In genomic region chr20:38165089-38165965, GRCh38 we compare ENCODE assay signal across 8 cellular contexts. TPM values are rescaled to one million over a fixed set of nuclear protein-coding genes. Genes with fewer than 3 reads are reported as not detected.
DNase-seq lines count a peak whose midpoint lies in the region; ATAC-seq and TF ChIP-seq lines count a peak whose summit lies in the region.

Gene TGM2, minus strand, starts transcription at chr20:38165270. Its CDS starts 72 bp downstream, at chr20:38165198.

- H3K4me3 ChIP-seq in muscle layer of duodenum (ENCODE audit: low read depth in 1 of 2, low read length in 2 of 2) (peak within 1 kb of the TSS; percentile 57 to 67), thoracic aorta (peak within 1 kb of the TSS; percentile 87)

- peak; percentile 87 for ATAC-seq in HG02885 (IDR thresholded peaks at IDR 0.05; ENCODE audit: poor library complexity, unreplicated experiment)
- ATAC-seq in esophagus mucosa, result peak; percentile 77
- peak; percentile 55 for ATAC-seq in thoracic aorta (ENCODE audit: insufficient number of reproducible peaks, low FRiP score, low read depth)

- DNase-seq in NCI-H82 (lab: John Stamatoyannopoulos, UW) (peak; percentile 90), thoracic aorta (ENCODE audit: low spot score) (no peak), NCI-H2171 (lab: John Stamatoyannopoulos, UW) (no peak)
- peak; percentile 73 for DNase-seq in activated CD8-positive, alpha-beta memory T cell treated with anti-CD3 and anti-CD28 coated beads for 24 hours

- no peaks in the 10 kb centered on the region for H3K27me3 ChIP-seq in muscle layer of duodenum (ENCODE audit: low read depth, low read length)
- no peaks in the 10 kb centered on the region for H3K27me3 ChIP-seq in thoracic aorta (replicated peaks; ENCODE audit: insufficient read depth)

- H3K36me3 ChIP-seq in muscle layer of duodenum (ENCODE audit: control insufficient read depth in 1 of 2, insufficient read depth in 2 of 2, low read length in 2 of 2) (no peaks in the 10 kb centered on the region), thoracic aorta (no peaks in the 10 kb centered on the region)

- H3K4me1 ChIP-seq in muscle layer of duodenum (ENCODE audit: control insufficient read depth in 1 of 2, insufficient read depth in 2 of 2, low read length in 2 of 2), result peaks cover 3 to 28% of the 10 kb centered on the region in 2 donors
- peaks cover 32 to 87% of the 10 kb centered on the region in 2 donors for H3K4me1 ChIP-seq in thoracic aorta (ENCODE audit: control insufficient read depth in 1 of 2, low read depth in 2 of 2)

- no peaks in the 10 kb centered on the region for H3K9me3 ChIP-seq in muscle layer of duodenum (ENCODE audit: control insufficient read depth in 1 of 2, low read length in 2 of 2)
- H3K9me3 ChIP-seq in thoracic aorta, result no peaks in the 10 kb centered on the region

- H3K27ac ChIP-seq in muscle layer of duodenum (ENCODE audit: low read length) (no peak within 1 kb of the TSS), thoracic aorta (peak within 1 kb of the TSS; percentile 83 to 86)

- TF ChIP-seq CTCF in GM12874 (IDR thresholded peaks at IDR 0.05; ENCODE audit: insufficient read depth, low read depth, low read length) (peak; percentile 88), thoracic aorta (IDR thresholded peaks at IDR 0.05) (peak; percentile 95)

RNA-seq across cellular contexts. Expression of gene TGM2, which starts in this region (rescaled TPM):
- total RNA-seq in esophagus mucosa, result 9.6 TPM
- total RNA-seq in thoracic aorta, result 100 to 1,000 TPM; 371 to 755 TPM

Comparison
In these comparisons a context has a peak if more than half of its experiments do, and no peak if none do; other contexts are left out.
1. RNA of gene TGM2 (total RNA-seq): 371 to 755 TPM in thoracic aorta; 9.6 TPM in esophagus mucosa (single experiment); every median in the first group is over 10 times any median in the second.
2. DNase-seq: peak in NCI-H82 (single experiment) and activated CD8-positive, alpha-beta memory T cell treated with anti-CD3 and anti-CD28 coated beads for 24 hours (single experiment); none in thoracic aorta (single experiment) and NCI-H2171 (single experiment).
3. Peak in every context shown above with its lines, with median percentiles within 50 percentile points of each other: ATAC-seq.